24 cellular contexts compared by ENCODE assay signal in the genomic region with DNA sequence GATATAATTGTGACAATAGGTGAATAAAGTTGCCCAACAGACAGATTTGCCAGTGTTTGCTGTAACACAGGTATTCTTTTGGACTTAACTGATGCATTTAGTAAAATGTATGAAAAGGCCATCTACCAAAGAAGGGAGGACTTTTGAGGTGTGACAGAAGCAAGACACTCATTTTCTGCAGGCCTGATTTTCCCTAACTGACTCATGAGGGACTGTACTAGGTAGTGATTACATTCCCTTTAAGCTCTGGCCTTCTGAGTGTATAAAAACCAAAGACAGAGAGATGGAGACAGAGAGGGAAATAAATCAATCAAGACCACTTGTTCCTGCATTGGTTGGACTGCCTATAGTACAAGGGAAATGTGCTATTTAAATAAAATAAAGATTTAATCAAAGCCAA.
"Had no signal": no experiment of that assay in that cellular context is flagged by ENCODE, and none has a peak within 500 bp of the region (broad histone marks: within the 10 kb centered on the region; RNA-seq: fewer than 3 reads in every experiment).

No MANE protein-coding gene starts in this region.

- H2AFZ ChIP-seq: hepatocyte had no signal

- H3K4me2 ChIP-seq: hepatocyte had no signal

- H3K36me3 Mint-ChIP-seq: immature natural killer cell; mesothelial cell of epicardium; naive B cell; naive thymus-derived CD8-positive, alpha-beta T cell had no signal

- H3K4me1 ChIP-seq: colonic mucosa, left lung, lower lobe of right lung had no signal

- H3K79me2 ChIP-seq: hepatocyte had no signal

- H3K27ac ChIP-seq: colonic mucosa, esophagus muscularis mucosa, foreskin keratinocyte, gastroesophageal sphincter, heart left ventricle, hepatocyte, left lung, lower lobe of right lung had no signal

- H3K27ac Mint-ChIP-seq: dendritic cell treated with granulocyte-macrophage colony-stimulating factor and Interleukin-4, amounts not matched to agents 40 ng/mL and 50 ng/mL, for 4 days; immature natural killer cell; mesothelial cell of epicardium; naive B cell; naive thymus-derived CD8-positive, alpha-beta T cell had no signal

- H3K27me3 ChIP-seq: colonic mucosa, esophagus muscularis mucosa, gastroesophageal sphincter, heart left ventricle, hepatocyte, left lung had no signal

- H3K36me3 ChIP-seq: colonic mucosa, esophagus muscularis mucosa, gastroesophageal sphincter, heart left ventricle, left lung, lower lobe of right lung had no signal

- DNase-seq: colonic mucosa; cortex of kidney; effector CD4-positive, alpha-beta T cell; effector memory CD4-positive, alpha-beta T cell; foreskin keratinocyte; heart left ventricle; hypothalamus; immature natural killer cell; islet precursor cell; kidney; kidney glomerular epithelial cell; left cardiac atrium; left lung; left ventricle myocardium superior; lower lobe of right lung; mesenchymal stem cell; mucosa of descending colon; naive B cell; naive thymus-derived CD8-positive, alpha-beta T cell had no signal

- H3K9me3 Mint-ChIP-seq: immature natural killer cell; mesothelial cell of epicardium; naive thymus-derived CD8-positive, alpha-beta T cell had no signal

- H3K4me3 ChIP-seq: colonic mucosa, esophagus muscularis mucosa, gastroesophageal sphincter, heart left ventricle, hepatocyte, left lung, lower lobe of right lung, mucosa of descending colon had no signal

- H3K27me3 Mint-ChIP-seq: dendritic cell treated with granulocyte-macrophage colony-stimulating factor and Interleukin-4, amounts not matched to agents 40 ng/mL and 50 ng/mL, for 4 days had no signal

- ATAC-seq: foreskin keratinocyte; gastroesophageal sphincter; heart left ventricle; left cardiac atrium; left lung; left ventricle myocardium superior; lower lobe of right lung; mucosa of descending colon; naive thymus-derived CD8-positive, alpha-beta T cell had no signal

- H3K4me1 Mint-ChIP-seq: immature natural killer cell; naive thymus-derived CD8-positive, alpha-beta T cell had no signal

- H3K4me3 Mint-ChIP-seq: dendritic cell treated with granulocyte-macrophage colony-stimulating factor and Interleukin-4, amounts not matched to agents 40 ng/mL and 50 ng/mL, for 4 days; immature natural killer cell; mesothelial cell of epicardium; naive B cell; naive thymus-derived CD8-positive, alpha-beta T cell had no signal

- H3K9me3 ChIP-seq: colonic mucosa, esophagus muscularis mucosa, gastroesophageal sphincter, heart left ventricle, left lung, lower lobe of right lung, mucosa of descending colon had no signal
